11 cellular contexts compared by ENCODE assay signal in genomic region chr6:138465007-138465645, GRCh38. TPM values are rescaled to one million over a fixed set of nuclear protein-coding genes. Genes with fewer than 3 reads are reported as not detected.
DNase-seq lines count a peak whose midpoint lies in the region; ATAC-seq, FAIRE-seq and TF ChIP-seq lines count a peak whose summit lies in the region.
"Had no signal": no experiment of that assay in that cellular context is flagged by ENCODE, and none has a peak within 500 bp of the region (broad histone marks: within the 10 kb centered on the region; RNA-seq: fewer than 3 reads in every experiment).

No MANE protein-coding gene starts in this region.

- H3K27me3 ChIP-seq in keratinocyte (ENCODE audit: control insufficient read depth, extremely low read depth, insufficient read depth, low read length) (no peaks in the 10 kb centered on the region), gastroesophageal sphincter (no peaks in the 10 kb centered on the region)

- dilution Hi-C loops in keratinocyte (cut with MboI; ENCODE audit: extremely low pct_ligation_motif_present, low sequenced_read_pairs): no loop called here

- H3K9me3 Mint-ChIP-seq in WTC11: no peaks in the 10 kb centered on the region
- H3K9me3 Mint-ChIP-seq in immature natural killer cell: no peaks in the 10 kb centered on the region

- 11 to 71% methylated on average over 1 of the region's 1 CpG for WGBS in gastroesophageal sphincter (ENCODE audit: low coverage in 1 of 2), 2 donors

- H3K27me3 Mint-ChIP-seq in WTC11 (ENCODE audit: low read depth) (no peaks in the 10 kb centered on the region), immature natural killer cell (ENCODE audit: low read depth in 3 of 3) (peaks cover 1 to 4% (median 2%) of the 10 kb centered on the region in 3 donors)

- ATAC-seq in WTC11 (peak; percentile 28; the same call in 1 of the 2 replicates), gastroesophageal sphincter (no peak)
- ATAC-seq: naive thymus-derived CD8-positive, alpha-beta T cell had no signal

- no peaks in the 10 kb centered on the region for H4K20me1 ChIP-seq in keratinocyte (ENCODE audit: control insufficient read depth, extremely low read depth, insufficient read depth, low read length)

- H3K27ac Mint-ChIP-seq in WTC11 (peak overlapping the region; percentile 43), immature natural killer cell (no peak overlapping the region)

- H3K4me1 ChIP-seq in keratinocyte (ENCODE audit: control insufficient read depth, extremely low read depth, insufficient read depth, low read length) (peaks cover 46% of the 10 kb centered on the region), gastroesophageal sphincter (no peaks in the 10 kb centered on the region)

- POLR2A ChIA-PET in WTC11 (lab: Charles Lee): interaction anchor here (0.7 kb wide), 1 partner anchor 27 kb away, joined by 3 read pairs; no protein-coding TSS in a partner anchor

- H3K27ac ChIP-seq in keratinocyte (ENCODE audit: control insufficient read depth, insufficient read depth, low read length) (peak overlapping the region; percentile 80), gastroesophageal sphincter (no peak overlapping the region)

- H3K36me3 Mint-ChIP-seq in WTC11: peaks cover 24% of the 10 kb centered on the region
- no peaks in the 10 kb centered on the region for H3K36me3 Mint-ChIP-seq in immature natural killer cell

- H3K9ac ChIP-seq in keratinocyte (ENCODE audit: control insufficient read depth, extremely low read depth, insufficient read depth, low read length): peak overlapping the region; percentile 26

- H3K4me1 Mint-ChIP-seq in WTC11 (peaks cover 5% of the 10 kb centered on the region; the same call in 1 of the 2 replicates), immature natural killer cell (no peaks in the 10 kb centered on the region)

- TF ChIP-seq EP300 in gastroesophageal sphincter (IDR thresholded peaks at IDR 0.05): no peak

- no peaks in the 10 kb centered on the region for H3K9me1 ChIP-seq in keratinocyte (ENCODE audit: control insufficient read depth, extremely low read depth, insufficient read depth, low read length)

- peaks cover 7% of the 10 kb centered on the region for H3K79me2 ChIP-seq in keratinocyte (ENCODE audit: control insufficient read depth, insufficient read depth, low read length)

- CTCF ChIA-PET in WTC11 (lab: Charles Lee): no interaction called here

- H3K4me2 ChIP-seq in keratinocyte (ENCODE audit: control insufficient read depth, extremely low read depth, insufficient read depth, low read depth, low read length): peak overlapping the region; percentile 75

- peak overlapping the region; percentile 68 for H2AFZ ChIP-seq in keratinocyte (ENCODE audit: control insufficient read depth, low read length)

- H3K9me3 ChIP-seq in keratinocyte (ENCODE audit: control insufficient read depth, low read depth, low read length) (no peaks in the 10 kb centered on the region), gastroesophageal sphincter (no peaks in the 10 kb centered on the region)

- H3K4me3 ChIP-seq in keratinocyte (ENCODE audit: control insufficient read depth in 2 of 3, extremely low read depth in 1 of 3, insufficient read depth in 2 of 3, low read depth in 1 of 3, low read length in 3 of 3) (peak overlapping the region in 2 of 3 experiments; percentile 7 to 37), gastroesophageal sphincter (no peak overlapping the region)

- DNase-seq in 8988T: peak; percentile 14
- peak; percentile 95 for DNase-seq in HCEC 1CT
- DNase-seq in WTC11 (ENCODE audit: low spot score): no peak
- DNase-seq in keratinocyte (ENCODE audit: low read depth, low spot score): peak; percentile 87
- no peak for DNase-seq in immature natural killer cell
- no peak for DNase-seq in NCI-H524 (lab: John Stamatoyannopoulos, UW)
- DNase-seq in NCI-H446 (lab: John Stamatoyannopoulos, UW): no peak
- DNase-seq: DND-41; naive thymus-derived CD8-positive, alpha-beta T cell; stimulated activated CD8-positive, alpha-beta memory T cell treated with anti-CD3 and anti-CD28 coated beads, Interleukin-4, amount 100 ng/mL, for 48 hours had no signal

- no peak for TF ChIP-seq CTCF in WTC11 (IDR thresholded peaks at IDR 0.05)
- TF ChIP-seq CTCF in keratinocyte (optimal IDR thresholded peaks at IDR 0.05 in 1 of 3, IDR thresholded peaks at IDR 0.05 in 1 of 3, conservative IDR thresholded peaks at IDR 0.05 in 1 of 3; ENCODE audit: extremely low read depth in 1 of 3, insufficient read depth in 2 of 3, low read length in 3 of 3): no peak
- no peak for TF ChIP-seq CTCF in gastroesophageal sphincter (IDR thresholded peaks at IDR 0.05)

- no peak for TF ChIP-seq POLR2A in gastroesophageal sphincter (IDR thresholded peaks at IDR 0.05)

- H3K4me3 Mint-ChIP-seq in WTC11 (no peak overlapping the region), immature natural killer cell (no peak overlapping the region)
- H3K4me3 Mint-ChIP-seq: naive thymus-derived CD8-positive, alpha-beta T cell had no signal

- H3K36me3 ChIP-seq in keratinocyte (ENCODE audit: control insufficient read depth in 2 of 2, extremely low read depth in 1 of 2, insufficient read depth in 2 of 2, low read length in 2 of 2): peaks cover 14 to 21% of the 10 kb centered on the region in 2 experiments
- peaks cover 0 to 9% of the 10 kb centered on the region in 2 donors for H3K36me3 ChIP-seq in gastroesophageal sphincter

- peak; percentile 90 for FAIRE-seq in keratinocyte (lab: Jason Lieb, UNC)

TF ChIP-seq in WTC11, 78 proteins besides CTCF, POLR2A, EP300 and RAD21 (continues in another document):
- no peak for TF ChIP-seq HMGXB4 (CRISPR knock-in tag; IDR thresholded peaks at IDR 0.05)
- TF ChIP-seq USF1 (CRISPR knock-in tag; IDR thresholded peaks at IDR 0.05): no peak
- TF ChIP-seq CBFB (CRISPR knock-in tag; IDR thresholded peaks at IDR 0.05; ENCODE audit: low read depth): no peak
- no peak for TF ChIP-seq ARID4B (CRISPR knock-in tag; IDR thresholded peaks at IDR 0.05; ENCODE audit: borderline replicate concordance)
- TF ChIP-seq ZNF232 (CRISPR knock-in tag; IDR thresholded peaks at IDR 0.05): no peak

RNA-seq across cellular contexts. Expression of gene NHSL1, which starts 34.2 kb away (rescaled TPM):
- total RNA-seq in WTC11 (2021) (22.9 to 31.1 TPM (median 23.1 TPM) in 3 replicates), gastroesophageal sphincter (1 to 10 TPM; 5.7 to 9.3 (median 7.9) TPM)
- polyA plus RNA-seq in keratinocyte (8.5 to 28.1 TPM (median 11.8 TPM) in 3 replicates), immature natural killer cell (under 1 TPM in 1 of 3 donors, not detected in 2; 0.09 TPM)
- polyA plus RNA-seq in keratinocyte (2011; ENCODE audit: low read depth): 7.0 TPM
- polyA plus RNA-seq in keratinocyte (2011; cell fraction: cytosol; rRNA removed): 10.9 and 11.5 TPM in 2 replicates
- polyA plus RNA-seq in keratinocyte (2011; cell fraction: nucleus; rRNA removed): 41.8 and 45.0 TPM in 2 replicates
- 14.3 and 18.7 TPM in 2 replicates for polyA plus RNA-seq in keratinocyte (2012; ENCODE audit: low replicate concordance)
- polyA minus RNA-seq in keratinocyte: 46.0 to 90.2 TPM (median 66.3 TPM) in 3 replicates
- 22.4 TPM for polyA minus RNA-seq in keratinocyte (2011; cell fraction: cytosol; rRNA and poly(A)+ RNA removed)
- 45.9 and 95.6 TPM in 2 replicates for polyA minus RNA-seq in keratinocyte (2011; cell fraction: nucleus; rRNA and poly(A)+ RNA removed)
- polyA plus RNA-seq: naive thymus-derived CD8-positive, alpha-beta T cell had no signal

Comparison
In these comparisons a context has a peak if more than half of its experiments do, and no peak if none do; other contexts are left out.
1. DNase-seq: peak in 8988T (single experiment), HCEC 1CT (single experiment) and keratinocyte (single experiment); none in WTC11 (single experiment), immature natural killer cell (0 of 3), NCI-H524 (0 of 2) and NCI-H446 (0 of 2).
2. H3K4me3 ChIP-seq: peak in keratinocyte (2 of 3); none in gastroesophageal sphincter (0 of 2).